In the genomic region with DNA sequence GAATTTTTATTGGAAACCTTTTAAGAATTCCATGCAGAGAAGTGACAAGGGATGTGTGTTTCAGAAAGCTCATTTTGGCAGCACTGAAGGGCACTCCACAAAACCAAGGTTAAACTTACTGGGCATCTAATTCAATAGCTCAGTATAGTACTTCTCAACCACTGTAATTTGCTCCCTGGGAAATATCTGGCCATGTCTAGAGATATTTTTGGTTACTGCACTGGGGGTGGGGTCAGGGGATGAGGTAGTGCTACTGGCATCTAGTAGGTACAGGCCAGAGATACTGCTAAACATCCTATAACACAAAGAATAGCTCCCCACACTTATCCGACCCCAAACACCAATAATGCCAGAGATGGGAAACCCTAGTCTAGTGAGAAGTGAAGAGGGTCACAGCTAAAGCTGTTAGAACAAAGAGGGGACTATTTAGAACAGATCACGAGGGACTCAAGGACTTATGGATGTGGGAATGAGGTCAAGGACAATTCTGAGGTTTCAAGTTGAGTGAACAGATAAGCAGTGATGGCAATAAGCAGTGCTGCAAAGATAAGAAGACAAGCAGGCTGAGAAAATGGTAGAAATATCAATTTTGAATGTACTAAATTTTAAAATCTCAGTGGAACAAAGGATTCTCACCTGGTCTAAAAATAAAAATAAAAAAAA, we compare ENCODE assay signal across 16 cellular contexts. TPM values are rescaled to one million over a fixed set of nuclear protein-coding genes. Genes with fewer than 3 reads are reported as not detected.
DNase-seq lines count a peak whose midpoint lies in the region; ATAC-seq and TF ChIP-seq lines count a peak whose summit lies in the region.
"Had no signal": no experiment of that assay in that cellular context is flagged by ENCODE, and none has a peak within 500 bp of the region (broad histone marks: within the 10 kb centered on the region; RNA-seq: fewer than 3 reads in every experiment).

No MANE protein-coding gene starts in this region.

- peaks cover 34% of the 10 kb centered on the region for H3K79me2 ChIP-seq in neural progenitor cell (ENCODE audit: low read depth)

- no peak overlapping the region for H3K4me3 ChIP-seq in left ventricle myocardium inferior
- no peak overlapping the region for H3K4me3 ChIP-seq in right cardiac atrium (ENCODE audit: low read length)
- no peak overlapping the region for H3K4me3 ChIP-seq in adrenal gland
- H3K4me3 ChIP-seq in neural progenitor cell, result no peak overlapping the region
- no peak overlapping the region for H3K4me3 ChIP-seq in Caco-2 (ENCODE audit: low read depth, low read length)
- H3K4me3 ChIP-seq: BLaER1 treated with 17β-estradiol and CSF1 and Interleukin-3, amounts not matched to agents 10 nM and 100 nM had no signal

- no peak for TF ChIP-seq CTCF in activated CD8-positive, alpha-beta T cell treated with anti-CD3 and anti-CD28 coated beads for 36 hours (IDR thresholded peaks at IDR 0.05)
- TF ChIP-seq CTCF in left ventricle myocardium inferior (IDR thresholded peaks at IDR 0.05; ENCODE audit: borderline replicate concordance), result no peak
- no peak for TF ChIP-seq CTCF in adrenal gland (IDR thresholded peaks at IDR 0.05)
- no peak for TF ChIP-seq CTCF in neural progenitor cell (IDR thresholded peaks at IDR 0.05)
- TF ChIP-seq CTCF in Caco-2 (IDR thresholded peaks at IDR 0.05; ENCODE audit: insufficient read depth in 1 of 2, low read depth in 1 of 2, low read length in 1 of 2, severe bottlenecking in 1 of 2, unreplicated experiment in 1 of 2), result no peak

- H3K4me1 ChIP-seq in left ventricle myocardium inferior, result peaks cover 59% of the 10 kb centered on the region
- peaks cover under 1% of the 10 kb centered on the region for H3K4me1 ChIP-seq in right cardiac atrium (ENCODE audit: control insufficient read depth, insufficient read depth, low read length)
- peaks cover 37 to 55% of the 10 kb centered on the region in 2 donors for H3K4me1 ChIP-seq in adrenal gland (replicated peaks in 1 of 2)
- peaks cover 10% of the 10 kb centered on the region for H3K4me1 ChIP-seq in neural progenitor cell
- peaks cover 6% of the 10 kb centered on the region for H3K4me1 ChIP-seq in Caco-2

- CTCF ChIA-PET in activated CD8-positive, alpha-beta T cell treated with anti-CD3 and anti-CD28 coated beads, Interleukin-2, amount 10 ng/mL, durations not matched to agents 7 days and 5 days (lab: Charles Lee), result interaction anchor here (2.7 to 5.7 kb wide), 2 partner anchors 9 to 14 kb away, joined by 11 to 34 read pairs; no protein-coding TSS in a partner anchor
- CTCF ChIA-PET in activated CD8-positive, alpha-beta T cell treated with anti-CD3 and anti-CD28 coated beads for 36 hours (lab: Charles Lee), result interaction anchor here (1.1 to 3.5 kb wide), 3 partner anchors 8 to 14 kb away, joined by 3 to 17 read pairs (median 9); no protein-coding TSS in a partner anchor
- CTCF ChIA-PET in Caco-2 (lab: Charles Lee), result no interaction called here

- peaks cover 50% of the 10 kb centered on the region for H3K36me3 Mint-ChIP-seq in activated CD8-positive, alpha-beta T cell treated with anti-CD3 and anti-CD28 coated beads, Interleukin-2, amount 10 ng/mL, durations not matched to agents 7 days and 5 days (ENCODE audit: low read depth)
- H3K36me3 Mint-ChIP-seq in activated CD8-positive, alpha-beta T cell treated with anti-CD3 and anti-CD28 coated beads for 36 hours (ENCODE audit: low read depth), result peaks cover 31% of the 10 kb centered on the region
- H3K36me3 Mint-ChIP-seq in neural progenitor cell (peaks cover 4% of the 10 kb centered on the region), Caco-2 (ENCODE audit: insufficient read depth, unreplicated experiment) (peaks cover 54% of the 10 kb centered on the region)

- intact Hi-C loops in activated CD8-positive, alpha-beta T cell treated with anti-CD3 and anti-CD28 coated beads for 36 hours (cut with micrococcal nuclease), result no loop called here
- intact Hi-C loops in left ventricle myocardium inferior (cut with micrococcal nuclease) (no loop called here), right cardiac atrium (cut with DNase I) (no loop called here), adrenal gland (cut with DNase I) (no loop called here), Caco-2 (cut with micrococcal nuclease; ENCODE audit: unreplicated experiment) (no loop called here)

- H4K20me1 ChIP-seq in neural progenitor cell (ENCODE audit: low read depth), result peaks cover 3% of the 10 kb centered on the region
- H4K20me1 ChIP-seq: BLaER1 treated with 17β-estradiol and CSF1 and Interleukin-3, amounts not matched to agents 10 nM and 100 nM had no signal

- no peak overlapping the region for H3K4me2 ChIP-seq in neural progenitor cell
- H3K4me2 ChIP-seq: BLaER1 treated with 17β-estradiol and CSF1 and Interleukin-3, amounts not matched to agents 10 nM and 100 nM had no signal

- BruUV-seq in Caco-2 (replicated peaks; lab: Mats Ljungman, UMichigan), result no TSS peak

- peak; percentile 15 for DNase-seq in activated CD8-positive, alpha-beta T cell treated with anti-CD3 and anti-CD28 coated beads, Interleukin-2, amount 10 ng/mL, durations not matched to agents 7 days and 5 days
- DNase-seq in activated CD8-positive, alpha-beta T cell treated with anti-CD3 and anti-CD28 coated beads for 36 hours, result no peak
- DNase-seq in left ventricle myocardium inferior (no peak), right cardiac atrium (no peak), adrenal gland (no peak), neural progenitor cell (ENCODE audit: low spot score) (no peak), Caco-2 (no peak), activated gamma-delta T cell treated with Interleukin-2 at 50 U/mL for 16 hours (no peak)
- DNase-seq: DMS153; KBM-7; NCI-H1092; NCI-H2107; NCI-H345; NCI-H526 treated with DMSO at 0.1 percent for 48 hours; NK-92 treated with Interleukin-12 subunit alpha and Interleukin-12 subunit beta, amount 100 ng/mL, for 24 hours had no signal

- WGBS in right cardiac atrium, result 63% methylated on average over 2 of the region's 2 CpGs
- 33 to 50% (median 47%) methylated on average over 2 of the region's 2 CpGs for WGBS in adrenal gland, 4 donors

- ATAC-seq in activated CD8-positive, alpha-beta T cell treated with anti-CD3 and anti-CD28 coated beads, Interleukin-2, amount 10 ng/mL, durations not matched to agents 7 days and 5 days, result no peak
- ATAC-seq in activated CD8-positive, alpha-beta T cell treated with anti-CD3 and anti-CD28 coated beads for 36 hours, result no peak
- ATAC-seq in right cardiac atrium, result no peak

- no peaks in the 10 kb centered on the region for H3F3A ChIP-seq in neural progenitor cell (ENCODE audit: low read depth)

- TF ChIP-seq POLR2A in adrenal gland (IDR thresholded peaks at IDR 0.05), result no peak

- H3K27me3 ChIP-seq in left ventricle myocardium inferior (ENCODE audit: low read depth) (no peaks in the 10 kb centered on the region), right cardiac atrium (ENCODE audit: control insufficient read depth, insufficient read depth) (no peaks in the 10 kb centered on the region), adrenal gland (no peaks in the 10 kb centered on the region), neural progenitor cell (no peaks in the 10 kb centered on the region), Caco-2 (replicated peaks; ENCODE audit: control insufficient read depth, insufficient read depth, low read length) (no peaks in the 10 kb centered on the region)
- H3K27me3 ChIP-seq: BLaER1 treated with 17β-estradiol and CSF1 and Interleukin-3, amounts not matched to agents 10 nM and 100 nM had no signal

- peaks cover 29% of the 10 kb centered on the region for H3K4me1 Mint-ChIP-seq in activated CD8-positive, alpha-beta T cell treated with anti-CD3 and anti-CD28 coated beads, Interleukin-2, amount 10 ng/mL, durations not matched to agents 7 days and 5 days (ENCODE audit: low read depth)
- peaks cover 28% of the 10 kb centered on the region for H3K4me1 Mint-ChIP-seq in activated CD8-positive, alpha-beta T cell treated with anti-CD3 and anti-CD28 coated beads for 36 hours (ENCODE audit: low read depth)
- peaks cover 16% of the 10 kb centered on the region for H3K4me1 Mint-ChIP-seq in neural progenitor cell
- H3K4me1 Mint-ChIP-seq in Caco-2 (ENCODE audit: low read depth, unreplicated experiment), result peaks cover 6% of the 10 kb centered on the region

- H3K27ac ChIP-seq in left ventricle myocardium inferior (replicated peaks) (peak overlapping the region; percentile 57), right cardiac atrium (ENCODE audit: low read length) (no peak overlapping the region), adrenal gland (peak overlapping the region in 3 of 5 donors; percentile 21 to 50 (median 41)), neural progenitor cell (no peak overlapping the region)

- no peak overlapping the region for H2AFZ ChIP-seq in neural progenitor cell (replicated peaks)

- H3K9me3 Mint-ChIP-seq in activated CD8-positive, alpha-beta T cell treated with anti-CD3 and anti-CD28 coated beads, Interleukin-2, amount 10 ng/mL, durations not matched to agents 7 days and 5 days (ENCODE audit: insufficient read depth), result no peaks in the 10 kb centered on the region
- no peaks in the 10 kb centered on the region for H3K9me3 Mint-ChIP-seq in activated CD8-positive, alpha-beta T cell treated with anti-CD3 and anti-CD28 coated beads for 36 hours
- H3K9me3 Mint-ChIP-seq in neural progenitor cell (no peaks in the 10 kb centered on the region), Caco-2 (ENCODE audit: unreplicated experiment) (no peaks in the 10 kb centered on the region)

- H3K9me3 ChIP-seq in left ventricle myocardium inferior (replicated peaks) (no peaks in the 10 kb centered on the region), right cardiac atrium (ENCODE audit: control insufficient read depth, low read length) (no peaks in the 10 kb centered on the region), adrenal gland (replicated peaks in 1 of 3) (no peaks in the 10 kb centered on the region), neural progenitor cell (ENCODE audit: low read depth) (no peaks in the 10 kb centered on the region), Caco-2 (no peaks in the 10 kb centered on the region)
- H3K9me3 ChIP-seq: BLaER1 treated with 17β-estradiol and CSF1 and Interleukin-3, amounts not matched to agents 10 nM and 100 nM had no signal

- no peak overlapping the region for H3K27ac Mint-ChIP-seq in activated CD8-positive, alpha-beta T cell treated with anti-CD3 and anti-CD28 coated beads, Interleukin-2, amount 10 ng/mL, durations not matched to agents 7 days and 5 days
- H3K27ac Mint-ChIP-seq in activated CD8-positive, alpha-beta T cell treated with anti-CD3 and anti-CD28 coated beads for 36 hours, result no peak overlapping the region
- H3K27ac Mint-ChIP-seq in neural progenitor cell (no peak overlapping the region), Caco-2 (ENCODE audit: unreplicated experiment) (no peak overlapping the region)

- no peak overlapping the region for H3K9ac ChIP-seq in neural progenitor cell

- H3K4me3 Mint-ChIP-seq in activated CD8-positive, alpha-beta T cell treated with anti-CD3 and anti-CD28 coated beads, Interleukin-2, amount 10 ng/mL, durations not matched to agents 7 days and 5 days, result no peak overlapping the region
- H3K4me3 Mint-ChIP-seq in activated CD8-positive, alpha-beta T cell treated with anti-CD3 and anti-CD28 coated beads for 36 hours, result no peak overlapping the region
- H3K4me3 Mint-ChIP-seq in neural progenitor cell, result peak overlapping the region; percentile 14
- no peak overlapping the region for H3K4me3 Mint-ChIP-seq in Caco-2 (ENCODE audit: unreplicated experiment)

- POLR2A ChIA-PET in activated CD8-positive, alpha-beta T cell treated with anti-CD3 and anti-CD28 coated beads, Interleukin-2, amount 10 ng/mL, durations not matched to agents 7 days and 5 days (lab: Charles Lee), result no interaction called here
- POLR2A ChIA-PET in activated CD8-positive, alpha-beta T cell treated with anti-CD3 and anti-CD28 coated beads for 36 hours (lab: Charles Lee), result interaction anchor here (0.9 to 1.7 kb wide), 3 partner anchors 12 to 158 kb away, joined by 3 to 5 read pairs (median 3); no protein-coding TSS in a partner anchor
- POLR2A ChIA-PET in Caco-2 (lab: Charles Lee), result no interaction called here

- H3K36me3 ChIP-seq in left ventricle myocardium inferior (peaks cover 64% of the 10 kb centered on the region), adrenal gland (replicated peaks in 1 of 2) (peaks cover 0 to 52% of the 10 kb centered on the region in 2 donors), neural progenitor cell (no peaks in the 10 kb centered on the region), Caco-2 (ENCODE audit: control insufficient read depth, insufficient read depth, low read length) (no peaks in the 10 kb centered on the region)

- no peaks in the 10 kb centered on the region for H3K27me3 Mint-ChIP-seq in activated CD8-positive, alpha-beta T cell treated with anti-CD3 and anti-CD28 coated beads, Interleukin-2, amount 10 ng/mL, durations not matched to agents 7 days and 5 days (ENCODE audit: low read depth)
- no peaks in the 10 kb centered on the region for H3K27me3 Mint-ChIP-seq in activated CD8-positive, alpha-beta T cell treated with anti-CD3 and anti-CD28 coated beads for 36 hours
- H3K27me3 Mint-ChIP-seq in neural progenitor cell (ENCODE audit: insufficient read depth, low read depth) (peaks cover 2% of the 10 kb centered on the region), Caco-2 (ENCODE audit: insufficient read depth, unreplicated experiment) (no peaks in the 10 kb centered on the region)

RNA-seq across cellular contexts. Expression of a gene that starts 3.2 kb away (rescaled TPM):
- total RNA-seq in activated CD8-positive, alpha-beta T cell treated with anti-CD3 and anti-CD28 coated beads, Interleukin-2, amount 10 ng/mL, durations not matched to agents 7 days and 5 days, result 10 to 100 TPM; 28.8 to 31.3 TPM
- 10 to 100 TPM; 34.4 to 35.0 TPM for total RNA-seq in activated CD8-positive, alpha-beta T cell treated with anti-CD3 and anti-CD28 coated beads for 36 hours
- total RNA-seq in left ventricle myocardium inferior (80.8 TPM), right cardiac atrium (10 to 100 TPM; 30.0 to 46.3 (median 40.0) TPM), adrenal gland (10 to 100 TPM; 35.6 to 95.0 (median 45.1) TPM), neural progenitor cell (ENCODE audit: low replicate concordance) (17.8 and 20.4 TPM in 2 replicates), Caco-2 (2022) (44.5 and 46.5 TPM in 2 replicates)
- polyA plus RNA-seq in right cardiac atrium (67.9 TPM), adrenal gland (100 to 1,000 TPM in 1 of 3 donors, 10 to 100 TPM in 2; 31.7 to 103 (median 36.7) TPM)

RNA-seq across cellular contexts. Expression of a gene that starts 3.5 kb away (rescaled TPM):
- total RNA-seq in activated CD8-positive, alpha-beta T cell treated with anti-CD3 and anti-CD28 coated beads, Interleukin-2, amount 10 ng/mL, durations not matched to agents 7 days and 5 days, result 10 to 100 TPM; 63.8 to 69.8 TPM
- 10 to 100 TPM; 54.3 to 55.4 TPM for total RNA-seq in activated CD8-positive, alpha-beta T cell treated with anti-CD3 and anti-CD28 coated beads for 36 hours
- total RNA-seq in left ventricle myocardium inferior, result 75.6 TPM
- 10 to 100 TPM; 39.4 to 57.9 (median 52.1) TPM for total RNA-seq in right cardiac atrium
- polyA plus RNA-seq in right cardiac atrium, result 67.5 TPM
- 100 to 1,000 TPM in 1 of 8 donors, 10 to 100 TPM in 7; 47.7 to 105 (median 53.5) TPM for total RNA-seq in adrenal gland
- 100 to 1,000 TPM in 1 of 3 donors, 10 to 100 TPM in 2; 41.3 to 121 (median 61.9) TPM for polyA plus RNA-seq in adrenal gland
- total RNA-seq in neural progenitor cell (ENCODE audit: low replicate concordance), result 15.8 and 20.6 TPM in 2 replicates
- 48.4 and 50.2 TPM in 2 replicates for total RNA-seq in Caco-2 (2022)

Comparison
In these comparisons a context has a peak if more than half of its experiments do, and no peak if none do; other contexts are left out.
1. H3K27ac ChIP-seq: peak in left ventricle myocardium inferior (single experiment) and adrenal gland (3 of 5); none in right cardiac atrium (single experiment) and neural progenitor cell (single experiment).